ENCODE assay signal across 33 cellular contexts in genomic region chr12:27148373-27148772, GRCh38.
"Had no signal": no experiment of that assay in that cellular context is flagged by ENCODE, and none has a peak within 500 bp of the region (broad histone marks: within the 10 kb centered on the region; RNA-seq: fewer than 3 reads in every experiment).

No MANE protein-coding gene starts in this region.

- H3K4me2 ChIP-seq: PC-9 had no signal

- H3K27me3 Mint-ChIP-seq: activated CD4-positive, alpha-beta memory T cell treated with anti-CD3 and anti-CD28 coated beads, Interleukin-2, amount 10 ng/mL, durations not matched to agents 7 days and 5 days; activated T-helper 17 cell treated with anti-CD3 and anti-CD28 coated beads, Interleukin-2, amount 50 U/mL, for 72 hours; T-cell; T-helper 17 cell had no signal

- H3K27ac ChIP-seq: adrenal gland, body of pancreas, breast epithelium, coronary artery, PC-9, RWPE1, WERI-Rb-1 had no signal

- H3K4me1 Mint-ChIP-seq: activated T-helper 17 cell treated with anti-CD3 and anti-CD28 coated beads, Interleukin-2, amount 50 U/mL, for 72 hours had no signal

- H3K27ac Mint-ChIP-seq: activated CD4-positive, alpha-beta memory T cell treated with anti-CD3 and anti-CD28 coated beads, Interleukin-2, amount 10 ng/mL, durations not matched to agents 7 days and 5 days; activated naive CD8-positive, alpha-beta T cell treated with anti-CD3 and anti-CD28 coated beads for 36 hours; activated T-cell treated with anti-CD3 and anti-CD28 coated beads, Interleukin-2, amount 50 U/mL, for 72 hours; activated T-helper 17 cell treated with anti-CD3 and anti-CD28 coated beads, Interleukin-2, amount 50 U/mL, for 72 hours; T-cell; T-helper 17 cell had no signal

- H3K36me3 ChIP-seq: adrenal gland, breast epithelium, WERI-Rb-1 had no signal

- DNase-seq: activated CD4-positive, alpha-beta memory T cell treated with anti-CD3 and anti-CD28 coated beads, Interleukin-2, amount 10 ng/mL, durations not matched to agents 7 days and 5 days; activated CD4-positive, alpha-beta T cell treated with anti-CD3 and anti-CD28 coated beads for 1 hour; activated CD4-positive, alpha-beta T cell treated with anti-CD3 and anti-CD28 coated beads for 48 hours; activated CD4-positive, CD25-positive, alpha-beta regulatory T cell; activated effector memory CD4-positive, alpha-beta T cell treated with anti-CD3 and anti-CD28 coated beads, Interleukin-2, amount 50 U/mL, for 16 hours; activated naive CD4-positive, alpha-beta T cell; activated naive CD4-positive, alpha-beta T cell treated with anti-CD3 and anti-CD28 coated beads, Interleukin-2, amount 50 U/mL, for 16 hours; activated naive CD8-positive, alpha-beta T cell treated with anti-CD3 and anti-CD28 coated beads for 36 hours; activated T-cell treated with anti-CD3 and anti-CD28 coated beads, Interleukin-2, amount 50 U/mL, for 1 hour; activated T-cell treated with anti-CD3 and anti-CD28 coated beads, Interleukin-2, amount 50 U/mL, for 72 hours; adrenal gland; body of pancreas; NCI-H1105; NCI-H1417 treated with DMSO at 0.1 percent for 48 hours; NCI-H187 treated with DMSO at 0.1 percent for 48 hours; NCI-H2081; NCI-H226; NCI-H524 treated with DMSO at 0.1 percent for 48 hours; NK-92 treated with Interleukin-12 subunit alpha and Interleukin-12 subunit beta, amount 100 ng/mL, for 24 hours; PC-9; SIG-M5; T-cell; T-helper 17 cell; T1000; WERI-Rb-1 had no signal

- ATAC-seq: activated T-cell treated with anti-CD3 and anti-CD28 coated beads, Interleukin-2, amount 50 U/mL, for 72 hours; activated T-helper 17 cell treated with anti-CD3 and anti-CD28 coated beads, Interleukin-2, amount 50 U/mL, for 72 hours; body of pancreas; Right ventricle myocardium inferior; SK-N-SH treated with all-trans-retinoic acid at 6 μM for 48 hours; T-cell; T-helper 17 cell had no signal

- H3K9me3 ChIP-seq: adrenal gland, body of pancreas, breast epithelium had no signal

- H3K4me3 Mint-ChIP-seq: activated CD4-positive, alpha-beta memory T cell treated with anti-CD3 and anti-CD28 coated beads, Interleukin-2, amount 10 ng/mL, durations not matched to agents 7 days and 5 days; activated naive CD8-positive, alpha-beta T cell treated with anti-CD3 and anti-CD28 coated beads for 36 hours; activated T-cell treated with anti-CD3 and anti-CD28 coated beads, Interleukin-2, amount 50 U/mL, for 72 hours; activated T-helper 17 cell treated with anti-CD3 and anti-CD28 coated beads, Interleukin-2, amount 50 U/mL, for 72 hours; T-cell; T-helper 17 cell had no signal

- H3K27me3 ChIP-seq: adrenal gland, body of pancreas, breast epithelium had no signal

- H2AFZ ChIP-seq: PC-9 had no signal

- H3K9me3 Mint-ChIP-seq: activated CD4-positive, alpha-beta memory T cell treated with anti-CD3 and anti-CD28 coated beads, Interleukin-2, amount 10 ng/mL, durations not matched to agents 7 days and 5 days; activated naive CD8-positive, alpha-beta T cell treated with anti-CD3 and anti-CD28 coated beads for 36 hours; activated T-cell treated with anti-CD3 and anti-CD28 coated beads, Interleukin-2, amount 50 U/mL, for 72 hours; activated T-helper 17 cell treated with anti-CD3 and anti-CD28 coated beads, Interleukin-2, amount 50 U/mL, for 72 hours; T-cell had no signal

- H3K4me3 ChIP-seq: adrenal gland, body of pancreas, breast epithelium, coronary artery, PC-9 had no signal

- FAIRE-seq: astrocyte, RCC 7860 had no signal

- H3K4me1 ChIP-seq: adrenal gland, body of pancreas, breast epithelium had no signal
